Comparison of ENCODE assay signal across 9 cellular contexts in genomic region chr15:33215941-33216872, GRCh38. TPM values are rescaled to one million over a fixed set of nuclear protein-coding genes. Genes with fewer than 3 reads are reported as not detected.
DNase-seq lines count a peak whose midpoint lies in the region; ATAC-seq, FAIRE-seq and TF ChIP-seq lines count a peak whose summit lies in the region.
"Had no signal": no experiment of that assay in that cellular context is flagged by ENCODE, and none has a peak within 500 bp of the region (broad histone marks: within the 10 kb centered on the region; RNA-seq: fewer than 3 reads in every experiment).

No MANE protein-coding gene starts in this region.

- no TSS peak for BruUV-seq in HepG2 (replicated peaks; lab: Mats Ljungman, UMichigan)

- ATAC-seq in WTC11 (peak; percentile 65), HepG2 (no peak), sciatic nerve (no peak)

- no peaks in the 10 kb centered on the region; the same call in 1 of the 2 replicates for H3K4me1 Mint-ChIP-seq in WTC11

- TF ChIP-seq CTCF in WTC11 (IDR thresholded peaks at IDR 0.05) = 0 out of 2 replicates have a peak, but pooled peaks have one; percentile 22
- no peak for TF ChIP-seq CTCF in HepG2 (CRISPR knock-in tag; IDR thresholded peaks at IDR 0.05)

- CTCF ChIA-PET in WTC11 (lab: Charles Lee) (interaction anchor here (0.6 to 2.9 kb wide), 16 partner anchors 9 to 484 kb away, joined by 3 to 25 read pairs (median 4); partner anchors contain the start of gene FMN1), HepG2 (lab: Yijun Ruan, JAX; ENCODE audit: low intra/inter-chr PET ratio, low total read pairs) (no interaction called here)

- no peak for TF ChIP-seq EP300 in Ishikawa (IDR thresholded peaks at IDR 0.05; ENCODE audit: borderline replicate concordance)
- no peak for TF ChIP-seq EP300 in HepG2 (IDR thresholded peaks at IDR 0.05; ENCODE audit: low read depth in 2 of 2, low read length in 2 of 2)
- no peak for TF ChIP-seq EP300 in HepG2 (CRISPR knock-in tag; IDR thresholded peaks at IDR 0.05; ENCODE audit: borderline replicate concordance)

- no peak overlapping the region for H3K27ac Mint-ChIP-seq in WTC11

- no peaks in the 10 kb centered on the region for H3K4me1 ChIP-seq in HepG2 (ENCODE audit: insufficient read depth, low read length)

- H3K4me3 ChIP-seq in HepG2 (replicated peaks in 1 of 3; ENCODE audit: insufficient read depth in 1 of 3, low read depth in 2 of 3, low read length in 3 of 3) = no peak overlapping the region

- H3K36me3 ChIP-seq in HepG2 (replicated peaks in 1 of 2; ENCODE audit: control insufficient read depth in 1 of 2, insufficient read depth in 2 of 2, low read length in 2 of 2) = no peaks in the 10 kb centered on the region

- peak; percentile 51 for TF ChIP-seq RAD21 in Ishikawa (IDR thresholded peaks at IDR 0.05; ENCODE audit: low read depth)
- no peak for TF ChIP-seq RAD21 in HepG2 (CRISPR knock-in tag; IDR thresholded peaks at IDR 0.05)

- no peaks in the 10 kb centered on the region for H3K79me2 ChIP-seq in HepG2 (ENCODE audit: insufficient read depth, low read length)

- no peak overlapping the region for H3K9ac ChIP-seq in HepG2 (ENCODE audit: insufficient read depth, low read depth, low read length)

- no peak overlapping the region for H3K4me2 ChIP-seq in HepG2 (ENCODE audit: low read depth, low read length)

- no peak overlapping the region for H3K27ac ChIP-seq in HepG2 (ENCODE audit: extremely low read length, insufficient read depth, low read length)

- no peak for FAIRE-seq in HepG2 (lab: Jason Lieb, UNC)

- H3K4me3 Mint-ChIP-seq in WTC11 = no peak overlapping the region

- in situ Hi-C loops in HepG2 (cut with HindIII; ENCODE audit: extremely low pct_ligation_motif_present, low pct_unique_long_range_greater_than_20kb) = no loop called here

- no peaks in the 10 kb centered on the region for H3K27me3 Mint-ChIP-seq in WTC11 (ENCODE audit: low read depth)

- POLR2A ChIA-PET in WTC11 (lab: Charles Lee) (interaction anchor here (0.6 kb wide), 1 partner anchor 715 kb away, joined by 6 read pairs; no protein-coding TSS in a partner anchor), HepG2 (lab: Yijun Ruan, JAX) (no interaction called here)

- intact Hi-C loops in HepG2 (cut with micrococcal nuclease; ENCODE audit: unreplicated experiment) = no loop called here
- intact Hi-C loops in sciatic nerve (cut with DNase I) = no loop called here

- no peak for TF ChIP-seq POLR2A in HepG2 (IDR thresholded peaks at IDR 0.05; ENCODE audit: insufficient read depth in 1 of 2, low read depth in 2 of 2, low read length in 2 of 2)

- H3K36me3 Mint-ChIP-seq in WTC11 = no peaks in the 10 kb centered on the region

- peaks cover 4% of the 10 kb centered on the region; the same call in 1 of the 2 replicates for H3K9me3 Mint-ChIP-seq in WTC11

- DNase-seq in COLO668 (lab: John Stamatoyannopoulos, UW; ENCODE audit: unreplicated experiment) = peak; percentile 12
- no peak for DNase-seq in WTC11 (ENCODE audit: low spot score)
- DNase-seq in HepG2 (ENCODE audit: low spot score) = no peak
- no peak for DNase-seq in stimulated activated naive CD4-positive, alpha-beta T cell treated with Interleukin-2 at 50 U/mL for 16 hours (lab: John Stamatoyannopoulos, UW)
- DNase-seq in activated CD4-positive, alpha-beta T cell treated with anti-CD3 and anti-CD28 coated beads for 1 hour = no peak
- no peak for DNase-seq in sciatic nerve (ENCODE audit: low spot score)
- no peak for DNase-seq in NCI-H226
- DNase-seq: caudate nucleus had no signal

- no peaks in the 10 kb centered on the region for H4K20me1 ChIP-seq in HepG2 (ENCODE audit: insufficient read depth, low read length)

- WGBS in HepG2 (ENCODE audit: low lambda C conversion rate) = 49% methylated on average over 3 of the region's 3 CpGs

- no peaks in the 10 kb centered on the region for H3K27me3 ChIP-seq in HepG2 (ENCODE audit: control insufficient read depth in 1 of 2, insufficient read depth in 2 of 2, low read length in 2 of 2)

- H3K9me3 ChIP-seq in HepG2 (ENCODE audit: low read length) = no peaks in the 10 kb centered on the region

- H2AFZ ChIP-seq in HepG2 (ENCODE audit: low read length) = no peak overlapping the region

TF ChIP-seq in WTC11, 78 proteins besides CTCF, POLR2A, EP300 and RAD21 (continues in another document):
- TF ChIP-seq USF2 (CRISPR knock-in tag; IDR thresholded peaks at IDR 0.05) (no peak), HMGA2 (CRISPR knock-in tag; IDR thresholded peaks at IDR 0.05) (no peak), PRRX2 (CRISPR knock-in tag; IDR thresholded peaks at IDR 0.05) (no peak), SMAD3 (CRISPR knock-in tag; IDR thresholded peaks at IDR 0.05; ENCODE audit: borderline replicate concordance) (no peak), SP1 (CRISPR knock-in tag; conservative IDR thresholded peaks at IDR 0.05) (no peak), TEAD4 (CRISPR knock-in tag; IDR thresholded peaks at IDR 0.05) (no peak), ERG (CRISPR knock-in tag; IDR thresholded peaks at IDR 0.05) (no peak)

TF ChIP-seq in HepG2, 621 proteins besides CTCF, POLR2A, EP300 and RAD21:
- TF ChIP-seq MED8 (CRISPR knock-in tag; IDR thresholded peaks at IDR 0.05; ENCODE audit: insufficient replicate concordance) (no peak), ZNF263 (CRISPR knock-in tag; IDR thresholded peaks at IDR 0.05) (peak; percentile 92)

RNA-seq across cellular contexts. Expression of gene FMN1, which starts 21.7 kb away (rescaled TPM):
- total RNA-seq in WTC11 (2021) (3.6 to 4.5 TPM (median 4.1 TPM) in 3 replicates), HepG2 (2016; rRNA removed; fragmentation: Illumina TruSeq; extraction: Trizol) (0.60 and 0.81 TPM in 2 replicates), sciatic nerve (10.0 TPM)
- total RNA-seq in HepG2 (2016; cell fraction: cytosol; rRNA removed; fragmentation: Illumina TruSeq; extraction: Trizol; ENCODE audit: low read depth) = 0.53 and 0.81 TPM in 2 replicates
- 0.61 and 0.70 TPM in 2 replicates for total RNA-seq in HepG2 (2016; cell fraction: insoluble cytoplasmic fraction; rRNA removed; fragmentation: Illumina TruSeq; extraction: Trizol)
- 0.37 and 0.38 TPM in 2 replicates for total RNA-seq in HepG2 (2016; cell fraction: membrane; rRNA removed; fragmentation: Illumina TruSeq; extraction: Trizol)
- 1.9 and 2.6 TPM in 2 replicates for total RNA-seq in HepG2 (2016; cell fraction: nucleus; rRNA removed; fragmentation: Illumina TruSeq; extraction: Trizol)
- 0.17 and 0.20 TPM in 2 replicates for polyA plus RNA-seq in HepG2 (2011; rRNA removed)
- 0.12 and 0.17 TPM in 2 replicates for polyA plus RNA-seq in HepG2 (2011; cell fraction: cytosol; rRNA removed)
- polyA plus RNA-seq in HepG2 (2011; cell fraction: nucleus; rRNA removed) = 0.24 and 0.31 TPM in 2 replicates
- polyA plus RNA-seq in HepG2 (2012) = 0.36 and 0.63 TPM in 2 replicates
- polyA plus RNA-seq in HepG2 (2016; cell fraction: cytosol; fragmentation: Illumina TruSeq; extraction: Trizol; ENCODE audit: low read depth) = 0.02 and 0.10 TPM in 2 replicates
- polyA plus RNA-seq in HepG2 (2016; cell fraction: insoluble cytoplasmic fraction; fragmentation: Illumina TruSeq; extraction: Trizol; ENCODE audit: low read depth) = 0.33 and 0.41 TPM in 2 replicates
- 0.08 and 0.21 TPM in 2 replicates for polyA plus RNA-seq in HepG2 (2016; cell fraction: membrane; fragmentation: Illumina TruSeq; extraction: Trizol; ENCODE audit: low read depth)
- polyA plus RNA-seq in HepG2 (2016; cell fraction: nucleus; fragmentation: Illumina TruSeq; extraction: Trizol; ENCODE audit: insufficient read depth, low read depth) = 0.48 and 1.1 TPM in 2 replicates
- polyA minus RNA-seq in HepG2 (2011; rRNA and poly(A)+ RNA removed; ENCODE audit: low replicate concordance) = 0.46 and 1.4 TPM in 2 replicates
- 0.62 and 1.4 TPM in 2 replicates for polyA minus RNA-seq in HepG2 (2011; cell fraction: cytosol; rRNA and poly(A)+ RNA removed)
- polyA minus RNA-seq in HepG2 (2011; cell fraction: nucleus; rRNA and poly(A)+ RNA removed) = 4.6 and 7.0 TPM in 2 replicates
